1 cellular context compared by ENCODE assay signal in genomic region chr19:41439441-41440222, GRCh38.
A peak's percentile ranks its signal among the peaks of the same experiment; 100 is the strongest.
TF ChIP-seq lines count a peak whose summit lies in the region.

Gene DMAC2 (minus strand): TSS chr19:41439912. CDS start chr19:41439899, 13 bp downstream.

TF ChIP-seq in GM23338, 12 proteins besides CTCF, POLR2A, EP300 and RAD21 (continued from another document):
- TF ChIP-seq ZNF462 (CRISPR knock-in tag; IDR thresholded peaks at IDR 0.05) = no peak
- no peak for TF ChIP-seq ZNF331 (CRISPR knock-in tag; IDR thresholded peaks at IDR 0.05; ENCODE audit: low read depth)
- no peak for TF ChIP-seq EZH2phosphoT487 (IDR thresholded peaks at IDR 0.05; ENCODE audit: unreplicated experiment)
- TF ChIP-seq CREB1 (CRISPR knock-in tag; IDR thresholded peaks at IDR 0.05; ENCODE audit: low read depth) = peak; percentile 36; the same call in 1 of the 2 replicates
- no peak for TF ChIP-seq JUNB (IDR thresholded peaks at IDR 0.05; ENCODE audit: unreplicated experiment)
- TF ChIP-seq POLR2AphosphoS5 (IDR thresholded peaks at IDR 0.05; ENCODE audit: low read depth) = peak; percentile 81
- no peak for TF ChIP-seq REST (IDR thresholded peaks at IDR 0.05; ENCODE audit: unreplicated experiment)
- TF ChIP-seq ETS1 (IDR thresholded peaks at IDR 0.05) = peak; percentile 62
- no peak for TF ChIP-seq EZH2 (IDR thresholded peaks at IDR 0.05; ENCODE audit: low read depth, unreplicated experiment)
